ENCODE assay signal across 8 cellular contexts in the genomic region with DNA sequence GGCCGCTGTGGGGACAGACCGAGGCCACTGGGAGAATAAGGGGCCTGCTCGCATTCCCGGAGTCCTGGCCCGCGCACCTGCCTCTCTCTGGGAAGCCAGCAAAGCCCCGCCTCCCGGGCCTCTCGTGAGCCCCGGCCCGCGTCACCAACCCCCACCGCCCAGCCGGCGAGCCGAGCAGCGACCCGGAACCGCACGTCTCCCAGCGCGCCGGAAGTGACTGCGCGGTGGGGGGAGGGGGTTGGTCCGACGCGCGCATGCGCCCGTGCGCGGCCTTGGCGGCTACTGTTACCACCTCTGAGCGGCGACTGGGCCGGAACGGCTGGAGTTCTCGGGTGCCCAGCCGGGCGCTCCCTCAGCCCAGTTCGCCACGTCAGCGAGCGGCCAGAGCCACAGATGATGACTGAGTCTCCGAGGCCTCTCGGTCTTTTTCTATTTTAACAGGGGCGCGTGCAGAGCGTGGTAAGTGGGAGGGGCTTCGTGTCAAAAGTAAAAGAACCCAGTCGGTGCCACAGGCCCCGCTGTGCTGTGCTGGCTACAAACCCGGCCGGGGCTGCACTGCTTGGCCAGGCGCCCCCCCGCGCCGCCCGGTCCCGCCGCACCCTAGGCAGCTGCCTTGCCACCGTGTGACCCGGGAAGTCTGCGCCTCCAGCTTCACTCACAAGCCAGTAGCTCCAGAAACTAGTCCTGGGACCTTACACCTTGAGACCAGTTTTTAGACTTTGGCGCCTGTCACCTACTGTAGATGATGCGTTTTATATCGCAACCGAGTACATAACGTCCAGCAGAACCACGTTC. TPM values are rescaled to one million over a fixed set of nuclear protein-coding genes. Genes with fewer than 3 reads are reported as not detected.
DNase-seq lines count a peak whose midpoint lies in the region; ATAC-seq and TF ChIP-seq lines count a peak whose summit lies in the region.

A gene with protein sequence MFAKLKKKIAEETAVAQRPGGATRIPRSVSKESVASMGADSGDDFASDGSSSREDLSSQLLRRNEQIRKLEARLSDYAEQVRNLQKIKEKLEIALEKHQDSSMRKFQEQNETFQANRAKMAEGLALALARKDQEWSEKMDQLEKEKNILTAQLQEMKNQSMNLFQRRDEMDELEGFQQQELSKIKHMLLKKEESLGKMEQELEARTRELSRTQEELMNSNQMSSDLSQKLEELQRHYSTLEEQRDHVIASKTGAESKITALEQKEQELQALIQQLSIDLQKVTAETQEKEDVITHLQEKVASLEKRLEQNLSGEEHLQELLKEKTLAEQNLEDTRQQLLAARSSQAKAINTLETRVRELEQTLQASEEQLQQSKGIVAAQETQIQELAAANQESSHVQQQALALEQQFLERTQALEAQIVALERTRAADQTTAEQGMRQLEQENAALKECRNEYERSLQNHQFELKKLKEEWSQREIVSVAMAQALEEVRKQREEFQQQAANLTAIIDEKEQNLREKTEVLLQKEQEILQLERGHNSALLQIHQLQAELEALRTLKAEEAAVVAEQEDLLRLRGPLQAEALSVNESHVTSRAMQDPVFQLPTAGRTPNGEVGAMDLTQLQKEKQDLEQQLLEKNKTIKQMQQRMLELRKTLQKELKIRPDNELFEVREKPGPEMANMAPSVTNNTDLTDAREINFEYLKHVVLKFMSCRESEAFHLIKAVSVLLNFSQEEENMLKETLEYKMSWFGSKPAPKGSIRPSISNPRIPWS (minus strand): TSS at position 190 of the 795 bp plus-strand sequence. CDS start 2,372 bp downstream, outside the sequence.

- peak within 1 kb of the TSS; percentile 79 to 81 for H3K4me3 ChIP-seq in prostate gland

- peak; percentile 80 for TF ChIP-seq POLR2A in prostate gland (IDR thresholded peaks at IDR 0.05)

- intact Hi-C loops in left ventricle myocardium superior (cut with micrococcal nuclease), result no loop called here
- intact Hi-C loops in prostate gland (cut with DNase I), result loop anchor here (1.0 to 10.0 kb wide), 4 partner anchors 76 to 526 kb away; a partner anchor contains a TSS

- H3K4me1 ChIP-seq in prostate gland (replicated peaks), result no peaks in the 10 kb centered on the region

- no peaks in the 10 kb centered on the region for H3K27me3 ChIP-seq in prostate gland (replicated peaks; ENCODE audit: insufficient read depth)

- no peaks in the 10 kb centered on the region for H3K36me3 ChIP-seq in prostate gland

- peak; percentile 63 for DNase-seq in NCI-H1694 treated with DMSO at 0.1 percent for 48 hours (lab: John Stamatoyannopoulos, UW)
- peak; percentile 88 to 95 (median 91) for DNase-seq in T-helper 2 cell
- peak; percentile 98 for DNase-seq in left ventricle myocardium superior
- peak; percentile 91 for DNase-seq in prostate gland (ENCODE audit: low spot score)
- DNase-seq in ureter (ENCODE audit: low spot score), result peak; percentile 95

- peak within 1 kb of the TSS; percentile 96 for H3K27ac ChIP-seq in angular gyrus (ENCODE audit: low read depth, low read length)
- H3K27ac ChIP-seq in prostate gland, result peak within 1 kb of the TSS; percentile 96

- WGBS in prostate gland, result under 1% methylated on average over 61 of the region's 71 CpGs

- peak; percentile 46 for ATAC-seq in GM18499 (IDR thresholded peaks at IDR 0.05; ENCODE audit: insufficient read depth, unreplicated experiment)
- peak; percentile 84 for ATAC-seq in HG02885 (IDR thresholded peaks at IDR 0.05; ENCODE audit: poor library complexity, unreplicated experiment)
- ATAC-seq in left ventricle myocardium superior, result peak; percentile 99

- peak in 1 of 4 experiments; percentile 21 for TF ChIP-seq CTCF in prostate gland (IDR thresholded peaks at IDR 0.05)

- no peaks in the 10 kb centered on the region for H3K9me3 ChIP-seq in prostate gland

RNA-seq across cellular contexts. Expression of the gene that starts here (rescaled TPM):
- 19.9 TPM for total RNA-seq in left ventricle myocardium superior
- total RNA-seq in prostate gland, result 10 to 100 TPM; 12.5 to 28.3 TPM
- total RNA-seq in ureter, result 25.1 TPM

Comparison
In these comparisons a context has a peak if more than half of its experiments do, and no peak if none do; other contexts are left out.
1. Peak in every context shown above with its lines: DNase-seq, ATAC-seq, H3K4me3 ChIP-seq and H3K27ac ChIP-seq.
2. ATAC-seq: peak in every context shown above with its lines; median percentile 99 in left ventricle myocardium superior; 84 in HG02885; 46 in GM18499.